Comparison of ENCODE assay signal across 9 cellular contexts in genomic region chr17:36103401-36103975, GRCh38. TPM values are rescaled to one million over a fixed set of nuclear protein-coding genes. Genes with fewer than 3 reads are reported as not detected.
DNase-seq lines count a peak whose midpoint lies in the region; ATAC-seq lines count a peak whose summit lies in the region.
"Not testable (repeated sequence)": the region's sequence is repeated elsewhere in the genome, so short reads cannot be mapped to it uniquely, and the experiment has no call there.
"Had no signal": no experiment of that assay in that cellular context is flagged by ENCODE, and none has a peak within 500 bp of the region (broad histone marks: within the 10 kb centered on the region; RNA-seq: fewer than 3 reads in every experiment).

CCL4 (plus strand) TSS chr17:36103827; CDS start chr17:36103906, 79 bp downstream.

- intact Hi-C loops in left ventricle myocardium superior (cut with micrococcal nuclease): not testable (repeated sequence)

- DNase-seq in GF-D8 (lab: John Stamatoyannopoulos, UW) (peak; percentile 12), RPMI8226 (peak; percentile 27), activated T-cell treated with anti-CD3 and anti-CD28 coated beads for 24 hours (ENCODE audit: low read depth) (peak; percentile 15)
- not testable (repeated sequence) for DNase-seq in left ventricle myocardium superior
- DNase-seq in stimulated activated CD8-positive, alpha-beta memory T cell treated with anti-CD3 and anti-CD28 coated beads, Interleukin-15, amount 100 ng/mL, for 1 hour (ENCODE audit: low read depth): peak; percentile 9

- peak; percentile 68 for ATAC-seq in GM19372 (IDR thresholded peaks at IDR 0.05; ENCODE audit: low read depth, unreplicated experiment)
- peak; percentile 83 for ATAC-seq in HG02759 (IDR thresholded peaks at IDR 0.05; ENCODE audit: unreplicated experiment)
- peak; percentile 61 for ATAC-seq in HG03439 (IDR thresholded peaks at IDR 0.05; ENCODE audit: unreplicated experiment)
- peak; percentile 80 for ATAC-seq in left ventricle myocardium superior

RNA-seq across cellular contexts. Expression of gene CCL4, which starts in this region (rescaled TPM):
- 0.74 TPM for total RNA-seq in left ventricle myocardium superior
- total RNA-seq: lung microvascular endothelial cell had no signal

Comparison
In these comparisons a context has a peak if more than half of its experiments do, and no peak if none do; other contexts are left out.
1. Peak in ATAC-seq in left ventricle myocardium superior; RNA of the gene not detected or under 1 TPM.